12 cellular contexts compared by ENCODE assay signal in the genomic region with DNA sequence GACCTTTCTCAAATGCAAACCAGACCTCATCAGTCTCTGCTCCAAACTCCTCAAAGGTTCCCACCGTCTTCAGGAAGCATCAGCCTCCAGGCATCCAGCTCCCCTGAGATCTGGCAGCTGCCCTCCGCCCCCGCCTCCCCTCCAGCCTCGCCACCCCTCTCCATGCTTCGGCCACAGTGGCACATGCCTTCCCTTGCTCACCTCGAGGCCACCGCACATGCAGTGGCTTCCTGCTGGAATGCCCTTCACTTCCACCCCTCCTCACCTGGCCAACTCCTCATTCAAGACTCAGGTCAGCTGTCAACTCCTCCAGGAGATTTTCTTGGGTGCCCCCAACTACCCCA. TPM values are rescaled to one million over a fixed set of nuclear protein-coding genes. Genes with fewer than 3 reads are reported as not detected.
"Had no signal": no experiment of that assay in that cellular context is flagged by ENCODE, and none has a peak within 500 bp of the region (broad histone marks: within the 10 kb centered on the region; RNA-seq: fewer than 3 reads in every experiment).

No MANE protein-coding gene starts in this region.

- H3K4me3 ChIP-seq: cardiac muscle cell, coronary artery, lung, upper lobe of left lung had no signal

- H3K27me3 ChIP-seq: cardiac muscle cell, upper lobe of left lung had no signal

- H3K4me1 ChIP-seq: upper lobe of left lung had no signal

- DNase-seq: activated naive CD8-positive, alpha-beta T cell treated with anti-CD3 and anti-CD28 coated beads, Interleukin-2, amount 10 ng/mL, durations not matched to agents 7 days and 5 days; activated T-cell treated with anti-CD3 and anti-CD28 coated beads, Interleukin-2, amount 50 U/mL, for 24 hours; effector CD8-positive, alpha-beta T cell; naive thymus-derived CD4-positive, alpha-beta T cell; occipital lobe; SHP77 treated with DMSO at 0.1 percent for 48 hours; T-helper 2 cell; upper lobe of left lung had no signal

- ATAC-seq: naive thymus-derived CD4-positive, alpha-beta T cell had no signal

- H3K27ac ChIP-seq: cardiac muscle cell, upper lobe of left lung had no signal

- H3K36me3 ChIP-seq: cardiac muscle cell, upper lobe of left lung had no signal

RNA-seq across cellular contexts. Expression of a gene that starts 13.4 kb away (rescaled TPM):
- total RNA-seq: activated naive CD8-positive, alpha-beta T cell treated with anti-CD3 and anti-CD28 coated beads, Interleukin-2, amount 10 ng/mL, durations not matched to agents 7 days and 5 days; cardiac muscle cell; naive thymus-derived CD4-positive, alpha-beta T cell; renal cortical epithelial cell had no signal
- polyA plus RNA-seq: cardiac muscle cell; naive thymus-derived CD4-positive, alpha-beta T cell had no signal

RNA-seq across cellular contexts. Expression of a gene that starts 56.8 kb away (rescaled TPM):
- total RNA-seq: activated naive CD8-positive, alpha-beta T cell treated with anti-CD3 and anti-CD28 coated beads, Interleukin-2, amount 10 ng/mL, durations not matched to agents 7 days and 5 days; cardiac muscle cell; occipital lobe; renal cortical epithelial cell had no signal
- polyA plus RNA-seq: cardiac muscle cell; naive thymus-derived CD4-positive, alpha-beta T cell had no signal
